In the genomic region with DNA sequence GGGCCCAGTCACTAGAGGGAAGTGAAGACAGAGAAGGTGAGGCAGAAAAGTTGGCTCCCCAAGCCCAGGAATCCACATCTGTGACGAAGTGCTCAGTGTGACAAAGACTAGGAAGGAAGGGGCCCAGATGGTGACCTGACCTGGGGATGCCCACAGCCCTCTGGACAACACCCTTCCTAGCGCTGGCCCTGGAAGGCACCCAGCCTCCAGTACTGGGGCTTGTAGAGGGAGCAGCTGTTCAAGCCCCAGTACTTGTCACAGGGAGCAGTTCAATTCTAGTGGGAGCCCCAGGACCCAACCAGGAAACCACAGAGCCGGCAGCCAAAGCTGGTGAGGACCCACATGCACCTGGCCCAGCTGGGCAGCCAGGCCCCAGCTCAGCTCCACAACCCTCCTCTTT, we compare ENCODE assay signal across 14 cellular contexts.
DNase-seq lines count a peak whose midpoint lies in the region; ATAC-seq and TF ChIP-seq lines count a peak whose summit lies in the region.
"Had no signal": no experiment of that assay in that cellular context is flagged by ENCODE, and none has a peak within 500 bp of the region (broad histone marks: within the 10 kb centered on the region; RNA-seq: fewer than 3 reads in every experiment).

No MANE protein-coding gene starts in this region.

- no peaks in the 10 kb centered on the region for H3K27me3 ChIP-seq in SJCRH30
- H3K27me3 ChIP-seq in right cardiac atrium (ENCODE audit: control insufficient read depth, insufficient read depth), result no peaks in the 10 kb centered on the region
- H3K27me3 ChIP-seq in thyroid gland, result no peaks in the 10 kb centered on the region
- H3K27me3 ChIP-seq in colonic mucosa, result no peaks in the 10 kb centered on the region
- H3K27me3 ChIP-seq: transverse colon had no signal

- ATAC-seq in right cardiac atrium, result no peak
- ATAC-seq: activated CD8-positive, alpha-beta memory T cell treated with anti-CD3 and anti-CD28 coated beads, Interleukin-2, amount 10 ng/mL, durations not matched to agents 7 days and 5 days had no signal

- intact Hi-C loops in right cardiac atrium (cut with DNase I), result no loop called here
- intact Hi-C loops in thyroid gland (cut with DNase I), result no loop called here
- intact Hi-C loops in colonic mucosa (cut with DNase I), result no loop called here

- peak; percentile 31 for DNase-seq in NCI-H1694 treated with DMSO at 0.1 percent for 48 hours (lab: John Stamatoyannopoulos, UW)
- DNase-seq in NCI-H1694 (lab: John Stamatoyannopoulos, UW), result no peak
- peak; percentile 19 to 43 for DNase-seq in SJCRH30
- peak in 1 of 3 donors; percentile 37 for DNase-seq in right cardiac atrium
- peak in 1 of 2 donors; percentile 40 for DNase-seq in thyroid gland
- no peak for DNase-seq in KG1 (lab: John Stamatoyannopoulos, UW)
- no peak for DNase-seq in NCI-H2196 treated with DMSO at 0.1 percent for 48 hours (lab: John Stamatoyannopoulos, UW; ENCODE audit: unreplicated experiment)
- no peak for DNase-seq in colonic mucosa
- DNase-seq: 8988T; activated CD8-positive, alpha-beta memory T cell treated with anti-CD3 and anti-CD28 coated beads, Interleukin-2, amount 10 ng/mL, durations not matched to agents 7 days and 5 days; DMS53; transverse colon had no signal

- no peak overlapping the region for H3K4me3 ChIP-seq in SJCRH30
- H3K4me3 ChIP-seq in right cardiac atrium (ENCODE audit: low read length), result no peak overlapping the region
- H3K4me3 ChIP-seq in thyroid gland (replicated peaks in 1 of 3), result no peak overlapping the region
- H3K4me3 ChIP-seq in colonic mucosa, result no peak overlapping the region
- H3K4me3 ChIP-seq: skin epidermis, transverse colon had no signal

- TF ChIP-seq POLR2A in thyroid gland (IDR thresholded peaks at IDR 0.05), result no peak

- H3K36me3 ChIP-seq in SJCRH30 (no peaks in the 10 kb centered on the region), thyroid gland (no peaks in the 10 kb centered on the region), colonic mucosa (no peaks in the 10 kb centered on the region)
- H3K36me3 ChIP-seq: transverse colon had no signal

- H3K4me1 ChIP-seq in SJCRH30, result peaks cover 4% of the 10 kb centered on the region; the same call in 1 of the 2 replicates
- peaks cover 7% of the 10 kb centered on the region for H3K4me1 ChIP-seq in right cardiac atrium (ENCODE audit: control insufficient read depth, insufficient read depth, low read length)
- peaks cover 34 to 45% of the 10 kb centered on the region in 2 donors for H3K4me1 ChIP-seq in thyroid gland
- no peaks in the 10 kb centered on the region for H3K4me1 ChIP-seq in colonic mucosa
- H3K4me1 ChIP-seq: transverse colon had no signal

- no peak overlapping the region for H3K27ac ChIP-seq in SJCRH30
- H3K27ac ChIP-seq in right cardiac atrium (ENCODE audit: low read length), result peak overlapping the region; percentile 43
- peak overlapping the region; percentile 78 to 91 (median 87) for H3K27ac ChIP-seq in thyroid gland
- H3K27ac ChIP-seq in colonic mucosa, result no peak overlapping the region
- H3K27ac ChIP-seq: RWPE1, transverse colon had no signal

- 60% methylated on average over 3 of the region's 3 CpGs for WGBS in right cardiac atrium
- WGBS in thyroid gland, 2 donors, result 53 to 86% methylated on average over 2 to 3 of the region's 3 CpGs

- no peak overlapping the region for H3K9ac ChIP-seq in colonic mucosa (ENCODE audit: low read depth in 2 of 2, low read length in 2 of 2)

- H3K9me3 ChIP-seq in SJCRH30 (replicated peaks), result no peaks in the 10 kb centered on the region
- no peaks in the 10 kb centered on the region for H3K9me3 ChIP-seq in right cardiac atrium (ENCODE audit: control insufficient read depth, low read length)
- H3K9me3 ChIP-seq in thyroid gland, result no peaks in the 10 kb centered on the region
- H3K9me3 ChIP-seq in colonic mucosa, result no peaks in the 10 kb centered on the region
- H3K9me3 ChIP-seq: transverse colon had no signal

- TF ChIP-seq CTCF in thyroid gland (IDR thresholded peaks at IDR 0.05), result no peak
- no peak for TF ChIP-seq CTCF in colonic mucosa (IDR thresholded peaks at IDR 0.05)

Comparison
In these comparisons a context has a peak if more than half of its experiments do, and no peak if none do; other contexts are left out.
1. DNase-seq: peak in NCI-H1694 treated with DMSO at 0.1 percent for 48 hours (single experiment) and SJCRH30 (2 of 2); none in NCI-H1694 (single experiment), KG1 (single experiment), NCI-H2196 treated with DMSO at 0.1 percent for 48 hours (single experiment) and colonic mucosa (single experiment).
2. H3K27ac ChIP-seq: peak in right cardiac atrium (single experiment) and thyroid gland (3 of 3); none in SJCRH30 (single experiment) and colonic mucosa (single experiment).